In the genomic region with DNA sequence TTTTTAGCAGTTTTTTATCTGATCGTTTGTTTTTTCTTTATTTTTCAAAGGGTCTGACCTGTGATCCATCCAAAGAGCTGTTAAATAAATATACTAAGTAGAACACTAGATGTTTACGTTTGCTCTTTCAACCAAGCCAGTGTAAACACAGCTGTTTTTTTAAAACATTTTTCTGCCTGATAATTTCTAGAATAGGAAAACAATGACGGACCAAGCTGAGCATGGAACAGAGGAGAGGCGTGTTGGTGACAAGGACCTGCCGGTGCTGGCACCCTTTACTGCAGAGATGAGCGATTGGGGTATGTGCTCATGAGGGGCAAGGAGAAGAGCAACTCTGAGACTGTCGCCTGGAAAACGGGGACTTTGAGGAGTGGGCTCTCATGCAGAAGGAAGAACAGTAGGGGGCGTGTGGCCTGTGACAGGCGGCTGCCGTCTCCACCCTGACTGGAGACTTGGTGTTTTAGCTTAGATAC, we compare ENCODE assay signal across 14 cellular contexts. TPM values are rescaled to one million over a fixed set of nuclear protein-coding genes. Genes with fewer than 3 reads are reported as not detected.
A peak's percentile ranks its signal among the peaks of the same experiment; 100 is the strongest.
DNase-seq lines count a peak whose midpoint lies in the region; ATAC-seq and TF ChIP-seq lines count a peak whose summit lies in the region.
"Had no signal": no experiment of that assay in that cellular context is flagged by ENCODE, and none has a peak within 500 bp of the region (broad histone marks: within the 10 kb centered on the region; RNA-seq: fewer than 3 reads in every experiment).

No MANE protein-coding gene starts in this region.

- POLR2A ChIA-PET in activated CD8-positive, alpha-beta T cell treated with anti-CD3 and anti-CD28 coated beads, Interleukin-2, amount 10 ng/mL, durations not matched to agents 7 days and 5 days (lab: Charles Lee), result interaction anchor here (0.7 kb wide), 1 partner anchor 16 kb away, joined by 3 read pairs; no protein-coding TSS in a partner anchor
- POLR2A ChIA-PET in activated CD8-positive, alpha-beta T cell treated with anti-CD3 and anti-CD28 coated beads for 36 hours (lab: Charles Lee), result interaction anchor here (0.7 to 1.1 kb wide), 2 partner anchors 13 to 114 kb away, joined by 3 read pairs; no protein-coding TSS in a partner anchor

- peak; percentile 10 for DNase-seq in activated CD8-positive, alpha-beta T cell treated with anti-CD3 and anti-CD28 coated beads, Interleukin-2, amount 10 ng/mL, durations not matched to agents 7 days and 5 days
- DNase-seq in activated CD8-positive, alpha-beta T cell treated with anti-CD3 and anti-CD28 coated beads for 36 hours, result no peak
- DNase-seq in OCI-M1 (lab: John Stamatoyannopoulos, UW), result peak; percentile 17
- peak; percentile 64 for DNase-seq in iPS-NIHi11 (ENCODE audit: low spot score)
- no peak for DNase-seq in activated naive CD4-positive, alpha-beta T cell treated with anti-CD3 and anti-CD28 coated beads for 36 hours
- no peak for DNase-seq in G401 (ENCODE audit: low spot score)
- DNase-seq: kidney glomerular epithelial cell; stimulated activated CD4-positive, alpha-beta T cell treated with anti-CD3 and anti-CD28 coated beads, Interleukin-4, amount 100 ng/mL, for 24 hours had no signal

- H3K27ac Mint-ChIP-seq in activated CD8-positive, alpha-beta T cell treated with anti-CD3 and anti-CD28 coated beads, Interleukin-2, amount 10 ng/mL, durations not matched to agents 7 days and 5 days, result no peak overlapping the region
- no peak overlapping the region for H3K27ac Mint-ChIP-seq in activated CD8-positive, alpha-beta T cell treated with anti-CD3 and anti-CD28 coated beads for 36 hours
- no peak overlapping the region for H3K27ac Mint-ChIP-seq in activated naive CD4-positive, alpha-beta T cell treated with anti-CD3 and anti-CD28 coated beads for 36 hours
- H3K27ac Mint-ChIP-seq: activated T-helper 1 cell treated with anti-CD3 and anti-CD28 coated beads, Interleukin-12 subunit alpha, Interleukin-12 subunit beta, Interleukin-2, Interleukin-4 antibody, amounts not matched to agents 30 ng/mL and 10 ng/mL and 1 ng/mL, durations not matched to agents 14 hours and 24 hours and 36 hours; B cell had no signal

- intact Hi-C loops in activated CD8-positive, alpha-beta T cell treated with anti-CD3 and anti-CD28 coated beads for 36 hours (cut with micrococcal nuclease), result no loop called here
- intact Hi-C loops in activated naive CD4-positive, alpha-beta T cell treated with anti-CD3 and anti-CD28 coated beads for 36 hours (cut with micrococcal nuclease), result no loop called here

- H3K4me3 Mint-ChIP-seq in activated CD8-positive, alpha-beta T cell treated with anti-CD3 and anti-CD28 coated beads, Interleukin-2, amount 10 ng/mL, durations not matched to agents 7 days and 5 days, result no peak overlapping the region
- no peak overlapping the region for H3K4me3 Mint-ChIP-seq in activated CD8-positive, alpha-beta T cell treated with anti-CD3 and anti-CD28 coated beads for 36 hours
- no peak overlapping the region for H3K4me3 Mint-ChIP-seq in activated naive CD4-positive, alpha-beta T cell treated with anti-CD3 and anti-CD28 coated beads for 36 hours
- H3K4me3 Mint-ChIP-seq: activated T-helper 1 cell treated with anti-CD3 and anti-CD28 coated beads, Interleukin-12 subunit alpha, Interleukin-12 subunit beta, Interleukin-2, Interleukin-4 antibody, amounts not matched to agents 30 ng/mL and 10 ng/mL and 1 ng/mL, durations not matched to agents 14 hours and 24 hours and 36 hours; B cell had no signal

- H3K4me1 Mint-ChIP-seq in activated CD8-positive, alpha-beta T cell treated with anti-CD3 and anti-CD28 coated beads, Interleukin-2, amount 10 ng/mL, durations not matched to agents 7 days and 5 days (ENCODE audit: low read depth), result no peaks in the 10 kb centered on the region
- no peaks in the 10 kb centered on the region for H3K4me1 Mint-ChIP-seq in activated CD8-positive, alpha-beta T cell treated with anti-CD3 and anti-CD28 coated beads for 36 hours (ENCODE audit: low read depth)
- no peaks in the 10 kb centered on the region for H3K4me1 Mint-ChIP-seq in activated naive CD4-positive, alpha-beta T cell treated with anti-CD3 and anti-CD28 coated beads for 36 hours (ENCODE audit: low read depth)

- no peak for TF ChIP-seq CTCF in activated CD8-positive, alpha-beta T cell treated with anti-CD3 and anti-CD28 coated beads for 36 hours (IDR thresholded peaks at IDR 0.05)

- ATAC-seq in activated CD8-positive, alpha-beta T cell treated with anti-CD3 and anti-CD28 coated beads, Interleukin-2, amount 10 ng/mL, durations not matched to agents 7 days and 5 days, result no peak
- no peak for ATAC-seq in activated CD8-positive, alpha-beta T cell treated with anti-CD3 and anti-CD28 coated beads for 36 hours
- ATAC-seq in GM21717 (IDR thresholded peaks at IDR 0.05; ENCODE audit: unreplicated experiment), result no peak
- no peak for ATAC-seq in HG02610 (IDR thresholded peaks at IDR 0.05; ENCODE audit: unreplicated experiment)

- no peaks in the 10 kb centered on the region for H3K36me3 Mint-ChIP-seq in activated CD8-positive, alpha-beta T cell treated with anti-CD3 and anti-CD28 coated beads, Interleukin-2, amount 10 ng/mL, durations not matched to agents 7 days and 5 days (ENCODE audit: low read depth)
- no peaks in the 10 kb centered on the region for H3K36me3 Mint-ChIP-seq in activated CD8-positive, alpha-beta T cell treated with anti-CD3 and anti-CD28 coated beads for 36 hours (ENCODE audit: low read depth)
- no peaks in the 10 kb centered on the region for H3K36me3 Mint-ChIP-seq in activated naive CD4-positive, alpha-beta T cell treated with anti-CD3 and anti-CD28 coated beads for 36 hours (ENCODE audit: low read depth)

- in situ Hi-C loops in G401 (cut with HindIII; ENCODE audit: low sequenced_read_pairs), result no loop called here

- CTCF ChIA-PET in activated CD8-positive, alpha-beta T cell treated with anti-CD3 and anti-CD28 coated beads, Interleukin-2, amount 10 ng/mL, durations not matched to agents 7 days and 5 days (lab: Charles Lee), result interaction anchor here (1.2 to 2.6 kb wide), 2 partner anchors 11 to 375 kb away, joined by 3 to 6 read pairs; no protein-coding TSS in a partner anchor
- CTCF ChIA-PET in activated CD8-positive, alpha-beta T cell treated with anti-CD3 and anti-CD28 coated beads for 36 hours (lab: Charles Lee), result interaction anchor here (1.2 kb wide), 1 partner anchor 28 kb away, joined by 3 read pairs; no protein-coding TSS in a partner anchor
- CTCF ChIA-PET in activated naive CD4-positive, alpha-beta T cell treated with anti-CD3 and anti-CD28 coated beads for 36 hours (lab: Charles Lee), result interaction anchor here (0.6 kb wide), 1 partner anchor 9 kb away, joined by 3 read pairs; no protein-coding TSS in a partner anchor

- no peaks in the 10 kb centered on the region for H3K9me3 Mint-ChIP-seq in activated CD8-positive, alpha-beta T cell treated with anti-CD3 and anti-CD28 coated beads, Interleukin-2, amount 10 ng/mL, durations not matched to agents 7 days and 5 days (ENCODE audit: insufficient read depth)
- no peaks in the 10 kb centered on the region for H3K9me3 Mint-ChIP-seq in activated CD8-positive, alpha-beta T cell treated with anti-CD3 and anti-CD28 coated beads for 36 hours
- H3K9me3 Mint-ChIP-seq in activated naive CD4-positive, alpha-beta T cell treated with anti-CD3 and anti-CD28 coated beads for 36 hours, result no peaks in the 10 kb centered on the region
- H3K9me3 Mint-ChIP-seq: activated T-helper 1 cell treated with anti-CD3 and anti-CD28 coated beads, Interleukin-12 subunit alpha, Interleukin-12 subunit beta, Interleukin-2, Interleukin-4 antibody, amounts not matched to agents 30 ng/mL and 10 ng/mL and 1 ng/mL, durations not matched to agents 14 hours and 24 hours and 36 hours had no signal

- H3K27me3 Mint-ChIP-seq in activated CD8-positive, alpha-beta T cell treated with anti-CD3 and anti-CD28 coated beads, Interleukin-2, amount 10 ng/mL, durations not matched to agents 7 days and 5 days (ENCODE audit: low read depth), result peaks cover 21% of the 10 kb centered on the region
- peaks cover 9% of the 10 kb centered on the region for H3K27me3 Mint-ChIP-seq in activated CD8-positive, alpha-beta T cell treated with anti-CD3 and anti-CD28 coated beads for 36 hours
- H3K27me3 Mint-ChIP-seq in activated naive CD4-positive, alpha-beta T cell treated with anti-CD3 and anti-CD28 coated beads for 36 hours (ENCODE audit: low read depth), result no peaks in the 10 kb centered on the region

RNA-seq across cellular contexts. Expression of a gene that starts 28.6 kb away (rescaled TPM):
- under 1 TPM in 1 of 2 experiments, not detected in 1; 0.10 TPM for total RNA-seq in activated CD8-positive, alpha-beta T cell treated with anti-CD3 and anti-CD28 coated beads, Interleukin-2, amount 10 ng/mL, durations not matched to agents 7 days and 5 days
- total RNA-seq in activated CD8-positive, alpha-beta T cell treated with anti-CD3 and anti-CD28 coated beads for 36 hours, result 1 to 10 TPM; 3.3 to 3.9 TPM
- total RNA-seq in activated naive CD4-positive, alpha-beta T cell treated with anti-CD3 and anti-CD28 coated beads for 36 hours, result 1 to 10 TPM; 1.2 to 1.7 TPM
- 0.62 and 1.4 TPM in 2 replicates for total RNA-seq in G401 (2014; rRNA removed; shearing (Covaris generic))
- total RNA-seq: RPMI7951 had no signal

RNA-seq across cellular contexts. Expression of a gene that starts 43.8 kb away (rescaled TPM):
- 100 to 1,000 TPM; 115 to 129 TPM for total RNA-seq in activated CD8-positive, alpha-beta T cell treated with anti-CD3 and anti-CD28 coated beads, Interleukin-2, amount 10 ng/mL, durations not matched to agents 7 days and 5 days
- total RNA-seq in activated CD8-positive, alpha-beta T cell treated with anti-CD3 and anti-CD28 coated beads for 36 hours, result 100 to 1,000 TPM; 110 to 114 TPM
- 10 to 100 TPM; 61.0 to 62.8 TPM for total RNA-seq in activated naive CD4-positive, alpha-beta T cell treated with anti-CD3 and anti-CD28 coated beads for 36 hours
- total RNA-seq in G401 (2014; rRNA removed; shearing (Covaris generic)), result 73.9 and 83.5 TPM in 2 replicates

RNA-seq across cellular contexts. Expression of a gene that starts 52.1 kb away (rescaled TPM):
- total RNA-seq in activated CD8-positive, alpha-beta T cell treated with anti-CD3 and anti-CD28 coated beads, Interleukin-2, amount 10 ng/mL, durations not matched to agents 7 days and 5 days, result not detected
- total RNA-seq in activated CD8-positive, alpha-beta T cell treated with anti-CD3 and anti-CD28 coated beads for 36 hours, result under 1 TPM in 1 of 2 experiments, not detected in 1; 0.34 TPM
- total RNA-seq in activated naive CD4-positive, alpha-beta T cell treated with anti-CD3 and anti-CD28 coated beads for 36 hours, result not detected
- not detected in 2 replicates for total RNA-seq in G401 (2014; rRNA removed; shearing (Covaris generic))
- total RNA-seq: activated T-helper 1 cell treated with anti-CD3 and anti-CD28 coated beads, Interleukin-12 subunit alpha, Interleukin-12 subunit beta, Interleukin-2, Interleukin-4 antibody, amounts not matched to agents 30 ng/mL and 10 ng/mL and 1 ng/mL, durations not matched to agents 14 hours and 24 hours and 36 hours; B cell; RPMI7951 had no signal

RNA-seq across cellular contexts. Expression of a gene that starts 56.7 kb away (rescaled TPM):
- 1 to 10 TPM; 8.3 to 9.4 TPM for total RNA-seq in activated CD8-positive, alpha-beta T cell treated with anti-CD3 and anti-CD28 coated beads, Interleukin-2, amount 10 ng/mL, durations not matched to agents 7 days and 5 days
- total RNA-seq in activated CD8-positive, alpha-beta T cell treated with anti-CD3 and anti-CD28 coated beads for 36 hours, result 1 to 10 TPM; 1.3 to 1.5 TPM
- total RNA-seq in activated naive CD4-positive, alpha-beta T cell treated with anti-CD3 and anti-CD28 coated beads for 36 hours, result under 1 TPM in 1 of 2 experiments, not detected in 1; 0.05 TPM
- total RNA-seq in G401 (2014; rRNA removed; shearing (Covaris generic)), result not detected in 2 replicates
- total RNA-seq: activated T-helper 1 cell treated with anti-CD3 and anti-CD28 coated beads, Interleukin-12 subunit alpha, Interleukin-12 subunit beta, Interleukin-2, Interleukin-4 antibody, amounts not matched to agents 30 ng/mL and 10 ng/mL and 1 ng/mL, durations not matched to agents 14 hours and 24 hours and 36 hours; B cell; LHCN-M2; RPMI7951 had no signal

RNA-seq across cellular contexts. Expression of a gene that starts 58.9 kb away (rescaled TPM):
- 10 to 100 TPM; 23.6 to 24.4 TPM for total RNA-seq in activated CD8-positive, alpha-beta T cell treated with anti-CD3 and anti-CD28 coated beads, Interleukin-2, amount 10 ng/mL, durations not matched to agents 7 days and 5 days
- total RNA-seq in activated CD8-positive, alpha-beta T cell treated with anti-CD3 and anti-CD28 coated beads for 36 hours, result 10 to 100 TPM; 24.0 to 25.5 TPM
- total RNA-seq in activated naive CD4-positive, alpha-beta T cell treated with anti-CD3 and anti-CD28 coated beads for 36 hours, result 10 to 100 TPM; 16.5 to 16.7 TPM
- 25.5 and 40.7 TPM in 2 replicates for total RNA-seq in G401 (2014; rRNA removed; shearing (Covaris generic))

Comparison
In these comparisons a context has a peak if more than half of its experiments do, and no peak if none do; other contexts are left out.
1. DNase-seq: peak in activated CD8-positive, alpha-beta T cell treated with anti-CD3 and anti-CD28 coated beads, Interleukin-2, amount 10 ng/mL, durations not matched to agents 7 days and 5 days (single experiment), OCI-M1 (single experiment) and iPS-NIHi11 (single experiment); none in activated CD8-positive, alpha-beta T cell treated with anti-CD3 and anti-CD28 coated beads for 36 hours (single experiment), activated naive CD4-positive, alpha-beta T cell treated with anti-CD3 and anti-CD28 coated beads for 36 hours (single experiment) and G401 (single experiment).